ENCODE assay signal across 2 cellular contexts in the genomic region with DNA sequence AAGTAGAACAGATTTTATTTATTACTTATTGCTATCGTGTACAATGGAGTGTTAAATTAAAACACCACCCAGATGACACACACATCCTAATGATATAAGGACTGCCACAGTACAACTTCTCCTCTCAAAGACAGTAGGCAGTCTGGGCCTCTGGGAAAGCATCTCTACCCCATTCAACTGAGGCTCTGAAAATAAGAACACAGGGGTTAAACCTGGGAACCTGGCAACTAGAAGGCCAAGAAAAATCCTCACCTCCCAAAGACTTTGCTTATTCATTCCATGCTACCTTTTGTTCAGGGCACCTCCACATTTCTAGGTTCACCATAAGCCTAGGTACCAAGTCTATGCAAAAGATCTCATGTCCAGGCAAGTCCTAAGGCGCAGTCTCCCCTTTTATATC.
TF ChIP-seq lines count a peak whose summit lies in the region.

No MANE protein-coding gene starts in this region.

TF ChIP-seq in SK-N-SH, 30 proteins besides CTCF, POLR2A, EP300 and RAD21 (continued from another document):
- no peak for TF ChIP-seq USF1 (IDR thresholded peaks at IDR 0.05; ENCODE audit: borderline replicate concordance, low read depth)
- TF ChIP-seq NRF1 (IDR thresholded peaks at IDR 0.05; ENCODE audit: low read depth, low read length), result no peak
- TF ChIP-seq CHD2 (IDR thresholded peaks at IDR 0.05; ENCODE audit: low read length, partially characterized antibody), result no peak
- no peak for TF ChIP-seq JUND (IDR thresholded peaks at IDR 0.05)
- no peak for TF ChIP-seq RXRA (IDR thresholded peaks at IDR 0.05; ENCODE audit: borderline replicate concordance, low read depth)
- no peak for TF ChIP-seq FOXJ3 (CRISPR knock-in tag; IDR thresholded peaks at IDR 0.05)
- no peak for TF ChIP-seq TAF1 (IDR thresholded peaks at IDR 0.05; ENCODE audit: borderline replicate concordance, low read depth, low read length)
- no peak for TF ChIP-seq FOXM1 (IDR thresholded peaks at IDR 0.05; ENCODE audit: low read depth)
- TF ChIP-seq TCF12 (IDR thresholded peaks at IDR 0.05), result no peak

TF ChIP-seq in SK-N-SH treated with all-trans-retinoic acid at 6 μM for 48 hours, 23 proteins besides CTCF, POLR2A, EP300 and RAD21 (continued from another document):
- TF ChIP-seq CREB5 (CRISPR knock-in tag; IDR thresholded peaks at IDR 0.05; ENCODE audit: low read depth) (no peak), POU6F1 (CRISPR knock-in tag; IDR thresholded peaks at IDR 0.05; ENCODE audit: borderline replicate concordance, low read depth) (no peak), ZFP30 (CRISPR knock-in tag; IDR thresholded peaks at IDR 0.05) (no peak), OSR1 (CRISPR knock-in tag; IDR thresholded peaks at IDR 0.05) (no peak), BACH2 (CRISPR knock-in tag; IDR thresholded peaks at IDR 0.05; ENCODE audit: borderline replicate concordance) (no peak), ZC3H10 (CRISPR knock-in tag; IDR thresholded peaks at IDR 0.05) (no peak), PATZ1 (CRISPR knock-in tag; IDR thresholded peaks at IDR 0.05; ENCODE audit: borderline replicate concordance) (no peak), CSDC2 (CRISPR knock-in tag; IDR thresholded peaks at IDR 0.05) (no peak), TSHZ2 (CRISPR knock-in tag; IDR thresholded peaks at IDR 0.05) (no peak), ZNF8 (CRISPR knock-in tag; IDR thresholded peaks at IDR 0.05) (no peak), ISL1 (CRISPR knock-in tag; IDR thresholded peaks at IDR 0.05) (no peak), CSRNP3 (CRISPR knock-in tag; IDR thresholded peaks at IDR 0.05) (no peak), PPARA (CRISPR knock-in tag; IDR thresholded peaks at IDR 0.05; ENCODE audit: borderline replicate concordance) (no peak), ESRRG (CRISPR knock-in tag; IDR thresholded peaks at IDR 0.05) (no peak), TCF4 (CRISPR knock-in tag; IDR thresholded peaks at IDR 0.05; ENCODE audit: borderline replicate concordance) (no peak), SNAI2 (CRISPR knock-in tag; IDR thresholded peaks at IDR 0.05) (no peak), ZNF565 (CRISPR knock-in tag; conservative IDR thresholded peaks at IDR 0.05; ENCODE audit: low read depth) (no peak), RARB (CRISPR knock-in tag; IDR thresholded peaks at IDR 0.05) (no peak), TOX (CRISPR knock-in tag; IDR thresholded peaks at IDR 0.05; ENCODE audit: borderline replicate concordance) (no peak)
